1 cellular context compared by ENCODE assay signal in the genomic region with DNA sequence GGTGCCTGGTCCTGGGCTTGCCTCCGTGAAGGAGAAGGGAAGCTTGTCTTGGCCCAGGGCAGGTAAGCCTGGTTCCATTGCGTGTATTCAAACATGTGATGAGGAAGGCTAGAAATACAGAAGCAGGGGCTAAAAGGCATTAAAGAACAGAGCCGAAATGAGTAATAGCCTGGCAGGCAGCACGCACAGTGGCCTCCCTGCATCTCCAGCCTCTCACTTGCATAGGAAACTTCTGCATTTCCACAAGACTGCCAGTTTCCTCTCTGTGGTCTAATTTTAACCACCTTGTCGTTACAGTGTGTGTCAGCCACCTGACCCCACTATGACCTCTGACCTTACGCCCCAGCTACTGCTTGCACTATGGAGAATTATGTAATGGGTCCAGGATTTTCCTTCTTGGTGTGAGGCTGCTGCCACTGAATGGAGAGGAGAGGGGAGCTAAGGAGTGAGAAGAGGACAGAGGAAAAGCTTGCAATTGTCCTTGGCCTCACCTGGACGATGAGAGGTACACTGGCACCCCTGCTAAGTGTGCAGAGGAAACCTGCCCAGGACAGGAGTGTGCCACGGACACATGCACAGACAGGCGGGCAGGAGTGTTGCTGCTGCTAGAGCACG.
A peak's percentile ranks its signal among the peaks of the same experiment; 100 is the strongest.
TF ChIP-seq lines count a peak whose summit lies in the region.

No MANE protein-coding gene starts in this region.

TF ChIP-seq in GM12878, 131 proteins besides CTCF, POLR2A, EP300 and RAD21 (continued from another document and continues in another):
- TF ChIP-seq KLF5 (IDR thresholded peaks at IDR 0.05; ENCODE audit: partially characterized antibody) (no peak), NR2F1 (conservative IDR thresholded peaks at IDR 0.05) (peak; percentile 100), CHD1 (IDR thresholded peaks at IDR 0.05; ENCODE audit: low read depth, low read length) (0 out of 2 replicates have a peak, but pooled peaks have one; percentile 62), PML (IDR thresholded peaks at IDR 0.05; ENCODE audit: low read length) (no peak), NBN (IDR thresholded peaks at IDR 0.05) (peak; percentile 92), HDAC2 (IDR thresholded peaks at IDR 0.05) (no peak), TCF7 (IDR thresholded peaks at IDR 0.05; ENCODE audit: borderline replicate concordance) (no peak; the same call in none of the 2 replicates), KDM1A (IDR thresholded peaks at IDR 0.05; ENCODE audit: borderline replicate concordance) (no peak), CHD4 (IDR thresholded peaks at IDR 0.05) (no peak), HCFC1 (IDR thresholded peaks at IDR 0.05; ENCODE audit: low read length) (0 out of 2 replicates have a peak, but pooled peaks have one; percentile 5), NFXL1 (IDR thresholded peaks at IDR 0.05; ENCODE audit: borderline replicate concordance) (no peak), SREBF2 (IDR thresholded peaks at IDR 0.05; ENCODE audit: low read length) (no peak), FOS (IDR thresholded peaks at IDR 0.05; ENCODE audit: borderline replicate concordance, extremely low read depth, insufficient read length) (no peak), TAF1 (IDR thresholded peaks at IDR 0.05; ENCODE audit: borderline replicate concordance, low read depth, low read length) (peak; percentile 63; the same call in 1 of the 2 replicates), TCF3 (IDR thresholded peaks at IDR 0.05; ENCODE audit: borderline replicate concordance, insufficient read depth, low read depth, low read length) (peak; percentile 99), CREB1 (IDR thresholded peaks at IDR 0.05; ENCODE audit: low read depth) (no peak), ASH2L (IDR thresholded peaks at IDR 0.05; ENCODE audit: borderline replicate concordance, low read depth) (no peak), IKZF2 (IDR thresholded peaks at IDR 0.05) (peak; percentile 97 to 99), NFIC (IDR thresholded peaks at IDR 0.05; ENCODE audit: low read depth, low read length) (no peak), MEF2B (IDR thresholded peaks at IDR 0.05; ENCODE audit: partially characterized antibody, poor library complexity, severe bottlenecking) (peak; percentile 88), IRF4 (IDR thresholded peaks at IDR 0.05; ENCODE audit: low read depth, low read length) (peak; percentile 98), MYC (IDR thresholded peaks at IDR 0.05; ENCODE audit: insufficient read depth, insufficient read length, insufficient replicate concordance, low read length, severe bottlenecking) (no peak), SMAD5 (IDR thresholded peaks at IDR 0.05; ENCODE audit: low read depth) (no peak)
- TF ChIP-seq, protein P1, sequence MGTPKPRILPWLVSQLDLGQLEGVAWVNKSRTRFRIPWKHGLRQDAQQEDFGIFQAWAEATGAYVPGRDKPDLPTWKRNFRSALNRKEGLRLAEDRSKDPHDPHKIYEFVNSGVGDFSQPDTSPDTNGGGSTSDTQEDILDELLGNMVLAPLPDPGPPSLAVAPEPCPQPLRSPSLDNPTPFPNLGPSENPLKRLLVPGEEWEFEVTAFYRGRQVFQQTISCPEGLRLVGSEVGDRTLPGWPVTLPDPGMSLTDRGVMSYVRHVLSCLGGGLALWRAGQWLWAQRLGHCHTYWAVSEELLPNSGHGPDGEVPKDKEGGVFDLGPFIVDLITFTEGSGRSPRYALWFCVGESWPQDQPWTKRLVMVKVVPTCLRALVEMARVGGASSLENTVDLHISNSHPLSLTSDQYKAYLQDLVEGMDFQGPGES (IDR thresholded peaks at IDR 0.05) = no peak
- TF ChIP-seq, protein P2, sequence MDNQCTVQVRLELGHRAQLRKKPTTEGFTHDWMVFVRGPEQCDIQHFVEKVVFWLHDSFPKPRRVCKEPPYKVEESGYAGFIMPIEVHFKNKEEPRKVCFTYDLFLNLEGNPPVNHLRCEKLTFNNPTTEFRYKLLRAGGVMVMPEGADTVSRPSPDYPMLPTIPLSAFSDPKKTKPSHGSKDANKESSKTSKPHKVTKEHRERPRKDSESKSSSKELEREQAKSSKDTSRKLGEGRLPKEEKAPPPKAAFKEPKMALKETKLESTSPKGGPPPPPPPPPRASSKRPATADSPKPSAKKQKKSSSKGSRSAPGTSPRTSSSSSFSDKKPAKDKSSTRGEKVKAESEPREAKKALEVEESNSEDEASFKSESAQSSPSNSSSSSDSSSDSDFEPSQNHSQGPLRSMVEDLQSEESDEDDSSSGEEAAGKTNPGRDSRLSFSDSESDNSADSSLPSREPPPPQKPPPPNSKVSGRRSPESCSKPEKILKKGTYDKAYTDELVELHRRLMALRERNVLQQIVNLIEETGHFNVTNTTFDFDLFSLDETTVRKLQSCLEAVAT (IDR thresholded peaks at IDR 0.05) = peak; percentile 86; the same call in 1 of the 2 replicates
- TF ChIP-seq, protein P3, sequence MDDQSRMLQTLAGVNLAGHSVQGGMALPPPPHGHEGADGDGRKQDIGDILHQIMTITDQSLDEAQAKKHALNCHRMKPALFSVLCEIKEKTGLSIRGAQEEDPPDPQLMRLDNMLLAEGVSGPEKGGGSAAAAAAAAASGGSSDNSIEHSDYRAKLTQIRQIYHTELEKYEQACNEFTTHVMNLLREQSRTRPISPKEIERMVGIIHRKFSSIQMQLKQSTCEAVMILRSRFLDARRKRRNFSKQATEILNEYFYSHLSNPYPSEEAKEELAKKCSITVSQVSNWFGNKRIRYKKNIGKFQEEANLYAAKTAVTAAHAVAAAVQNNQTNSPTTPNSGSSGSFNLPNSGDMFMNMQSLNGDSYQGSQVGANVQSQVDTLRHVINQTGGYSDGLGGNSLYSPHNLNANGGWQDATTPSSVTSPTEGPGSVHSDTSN (IDR thresholded peaks at IDR 0.05; ENCODE audit: insufficient replicate concordance, low read depth, low read length) = peak; percentile 67
- TF ChIP-seq, protein P4, sequence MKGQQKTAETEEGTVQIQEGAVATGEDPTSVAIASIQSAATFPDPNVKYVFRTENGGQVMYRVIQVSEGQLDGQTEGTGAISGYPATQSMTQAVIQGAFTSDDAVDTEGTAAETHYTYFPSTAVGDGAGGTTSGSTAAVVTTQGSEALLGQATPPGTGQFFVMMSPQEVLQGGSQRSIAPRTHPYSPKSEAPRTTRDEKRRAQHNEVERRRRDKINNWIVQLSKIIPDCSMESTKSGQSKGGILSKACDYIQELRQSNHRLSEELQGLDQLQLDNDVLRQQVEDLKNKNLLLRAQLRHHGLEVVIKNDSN (IDR thresholded peaks at IDR 0.05; ENCODE audit: borderline replicate concordance, extremely low read length, insufficient read depth, low read depth, low read length) = no peak
- TF ChIP-seq, protein P5, sequence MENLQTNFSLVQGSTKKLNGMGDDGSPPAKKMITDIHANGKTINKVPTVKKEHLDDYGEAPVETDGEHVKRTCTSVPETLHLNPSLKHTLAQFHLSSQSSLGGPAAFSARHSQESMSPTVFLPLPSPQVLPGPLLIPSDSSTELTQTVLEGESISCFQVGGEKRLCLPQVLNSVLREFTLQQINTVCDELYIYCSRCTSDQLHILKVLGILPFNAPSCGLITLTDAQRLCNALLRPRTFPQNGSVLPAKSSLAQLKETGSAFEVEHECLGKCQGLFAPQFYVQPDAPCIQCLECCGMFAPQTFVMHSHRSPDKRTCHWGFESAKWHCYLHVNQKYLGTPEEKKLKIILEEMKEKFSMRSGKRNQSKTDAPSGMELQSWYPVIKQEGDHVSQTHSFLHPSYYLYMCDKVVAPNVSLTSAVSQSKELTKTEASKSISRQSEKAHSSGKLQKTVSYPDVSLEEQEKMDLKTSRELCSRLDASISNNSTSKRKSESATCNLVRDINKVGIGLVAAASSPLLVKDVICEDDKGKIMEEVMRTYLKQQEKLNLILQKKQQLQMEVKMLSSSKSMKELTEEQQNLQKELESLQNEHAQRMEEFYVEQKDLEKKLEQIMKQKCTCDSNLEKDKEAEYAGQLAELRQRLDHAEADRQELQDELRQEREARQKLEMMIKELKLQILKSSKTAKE (IDR thresholded peaks at IDR 0.05; ENCODE audit: low read depth, poor library complexity, severe bottlenecking) = peak; percentile 99
- TF ChIP-seq, protein P6, sequence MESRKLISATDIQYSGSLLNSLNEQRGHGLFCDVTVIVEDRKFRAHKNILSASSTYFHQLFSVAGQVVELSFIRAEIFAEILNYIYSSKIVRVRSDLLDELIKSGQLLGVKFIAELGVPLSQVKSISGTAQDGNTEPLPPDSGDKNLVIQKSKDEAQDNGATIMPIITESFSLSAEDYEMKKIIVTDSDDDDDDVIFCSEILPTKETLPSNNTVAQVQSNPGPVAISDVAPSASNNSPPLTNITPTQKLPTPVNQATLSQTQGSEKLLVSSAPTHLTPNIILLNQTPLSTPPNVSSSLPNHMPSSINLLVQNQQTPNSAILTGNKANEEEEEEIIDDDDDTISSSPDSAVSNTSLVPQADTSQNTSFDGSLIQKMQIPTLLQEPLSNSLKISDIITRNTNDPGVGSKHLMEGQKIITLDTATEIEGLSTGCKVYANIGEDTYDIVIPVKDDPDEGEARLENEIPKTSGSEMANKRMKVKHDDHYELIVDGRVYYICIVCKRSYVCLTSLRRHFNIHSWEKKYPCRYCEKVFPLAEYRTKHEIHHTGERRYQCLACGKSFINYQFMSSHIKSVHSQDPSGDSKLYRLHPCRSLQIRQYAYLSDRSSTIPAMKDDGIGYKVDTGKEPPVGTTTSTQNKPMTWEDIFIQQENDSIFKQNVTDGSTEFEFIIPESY (IDR thresholded peaks at IDR 0.05) = no peak
- TF ChIP-seq, protein P7, sequence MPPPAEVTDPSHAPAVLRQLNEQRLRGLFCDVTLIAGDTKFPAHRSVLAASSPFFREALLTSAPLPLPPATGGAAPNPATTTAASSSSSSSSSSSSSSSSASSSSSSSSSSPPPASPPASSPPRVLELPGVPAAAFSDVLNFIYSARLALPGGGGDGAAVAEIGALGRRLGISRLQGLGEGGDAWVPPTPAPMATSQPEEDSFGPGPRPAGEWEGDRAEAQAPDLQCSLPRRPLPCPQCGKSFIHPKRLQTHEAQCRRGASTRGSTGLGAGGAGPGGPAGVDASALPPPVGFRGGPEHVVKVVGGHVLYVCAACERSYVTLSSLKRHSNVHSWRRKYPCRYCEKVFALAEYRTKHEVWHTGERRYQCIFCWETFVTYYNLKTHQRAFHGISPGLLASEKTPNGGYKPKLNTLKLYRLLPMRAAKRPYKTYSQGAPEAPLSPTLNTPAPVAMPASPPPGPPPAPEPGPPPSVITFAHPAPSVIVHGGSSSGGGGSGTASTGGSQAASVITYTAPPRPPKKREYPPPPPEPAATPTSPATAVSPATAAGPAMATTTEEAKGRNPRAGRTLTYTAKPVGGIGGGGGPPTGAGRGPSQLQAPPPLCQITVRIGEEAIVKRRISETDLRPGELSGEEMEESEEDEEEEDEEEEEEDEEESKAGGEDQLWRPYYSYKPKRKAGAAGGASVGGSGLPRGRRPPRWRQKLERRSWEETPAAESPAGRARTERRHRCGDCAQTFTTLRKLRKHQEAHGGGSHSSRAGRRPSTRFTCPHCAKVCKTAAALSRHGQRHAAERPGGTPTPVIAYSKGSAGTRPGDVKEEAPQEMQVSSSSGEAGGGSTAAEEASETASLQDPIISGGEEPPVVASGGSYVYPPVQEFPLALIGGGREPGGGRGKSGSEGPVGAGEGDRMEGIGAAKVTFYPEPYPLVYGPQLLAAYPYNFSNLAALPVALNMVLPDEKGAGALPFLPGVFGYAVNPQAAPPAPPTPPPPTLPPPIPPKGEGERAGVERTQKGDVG (CRISPR knock-in tag; IDR thresholded peaks at IDR 0.05) = no peak
- TF ChIP-seq, protein P8, sequence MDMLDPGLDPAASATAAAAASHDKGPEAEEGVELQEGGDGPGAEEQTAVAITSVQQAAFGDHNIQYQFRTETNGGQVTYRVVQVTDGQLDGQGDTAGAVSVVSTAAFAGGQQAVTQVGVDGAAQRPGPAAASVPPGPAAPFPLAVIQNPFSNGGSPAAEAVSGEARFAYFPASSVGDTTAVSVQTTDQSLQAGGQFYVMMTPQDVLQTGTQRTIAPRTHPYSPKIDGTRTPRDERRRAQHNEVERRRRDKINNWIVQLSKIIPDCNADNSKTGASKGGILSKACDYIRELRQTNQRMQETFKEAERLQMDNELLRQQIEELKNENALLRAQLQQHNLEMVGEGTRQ (IDR thresholded peaks at IDR 0.05; ENCODE audit: borderline replicate concordance, low read depth, low read length) = no peak
- TF ChIP-seq, protein P9, sequence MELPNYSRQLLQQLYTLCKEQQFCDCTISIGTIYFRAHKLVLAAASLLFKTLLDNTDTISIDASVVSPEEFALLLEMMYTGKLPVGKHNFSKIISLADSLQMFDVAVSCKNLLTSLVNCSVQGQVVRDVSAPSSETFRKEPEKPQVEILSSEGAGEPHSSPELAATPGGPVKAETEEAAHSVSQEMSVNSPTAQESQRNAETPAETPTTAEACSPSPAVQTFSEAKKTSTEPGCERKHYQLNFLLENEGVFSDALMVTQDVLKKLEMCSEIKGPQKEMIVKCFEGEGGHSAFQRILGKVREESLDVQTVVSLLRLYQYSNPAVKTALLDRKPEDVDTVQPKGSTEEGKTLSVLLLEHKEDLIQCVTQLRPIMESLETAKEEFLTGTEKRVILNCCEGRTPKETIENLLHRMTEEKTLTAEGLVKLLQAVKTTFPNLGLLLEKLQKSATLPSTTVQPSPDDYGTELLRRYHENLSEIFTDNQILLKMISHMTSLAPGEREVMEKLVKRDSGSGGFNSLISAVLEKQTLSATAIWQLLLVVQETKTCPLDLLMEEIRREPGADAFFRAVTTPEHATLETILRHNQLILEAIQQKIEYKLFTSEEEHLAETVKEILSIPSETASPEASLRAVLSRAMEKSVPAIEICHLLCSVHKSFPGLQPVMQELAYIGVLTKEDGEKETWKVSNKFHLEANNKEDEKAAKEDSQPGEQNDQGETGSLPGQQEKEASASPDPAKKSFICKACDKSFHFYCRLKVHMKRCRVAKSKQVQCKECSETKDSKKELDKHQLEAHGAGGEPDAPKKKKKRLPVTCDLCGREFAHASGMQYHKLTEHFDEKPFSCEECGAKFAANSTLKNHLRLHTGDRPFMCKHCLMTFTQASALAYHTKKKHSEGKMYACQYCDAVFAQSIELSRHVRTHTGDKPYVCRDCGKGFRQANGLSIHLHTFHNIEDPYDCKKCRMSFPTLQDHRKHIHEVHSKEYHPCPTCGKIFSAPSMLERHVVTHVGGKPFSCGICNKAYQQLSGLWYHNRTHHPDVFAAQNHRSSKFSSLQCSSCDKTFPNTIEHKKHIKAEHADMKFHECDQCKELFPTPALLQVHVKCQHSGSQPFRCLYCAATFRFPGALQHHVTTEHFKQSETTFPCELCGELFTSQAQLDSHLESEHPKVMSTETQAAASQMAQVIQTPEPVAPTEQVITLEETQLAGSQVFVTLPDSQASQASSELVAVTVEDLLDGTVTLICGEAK (IDR thresholded peaks at IDR 0.05; ENCODE audit: borderline replicate concordance) = no peak
- TF ChIP-seq, protein P10, sequence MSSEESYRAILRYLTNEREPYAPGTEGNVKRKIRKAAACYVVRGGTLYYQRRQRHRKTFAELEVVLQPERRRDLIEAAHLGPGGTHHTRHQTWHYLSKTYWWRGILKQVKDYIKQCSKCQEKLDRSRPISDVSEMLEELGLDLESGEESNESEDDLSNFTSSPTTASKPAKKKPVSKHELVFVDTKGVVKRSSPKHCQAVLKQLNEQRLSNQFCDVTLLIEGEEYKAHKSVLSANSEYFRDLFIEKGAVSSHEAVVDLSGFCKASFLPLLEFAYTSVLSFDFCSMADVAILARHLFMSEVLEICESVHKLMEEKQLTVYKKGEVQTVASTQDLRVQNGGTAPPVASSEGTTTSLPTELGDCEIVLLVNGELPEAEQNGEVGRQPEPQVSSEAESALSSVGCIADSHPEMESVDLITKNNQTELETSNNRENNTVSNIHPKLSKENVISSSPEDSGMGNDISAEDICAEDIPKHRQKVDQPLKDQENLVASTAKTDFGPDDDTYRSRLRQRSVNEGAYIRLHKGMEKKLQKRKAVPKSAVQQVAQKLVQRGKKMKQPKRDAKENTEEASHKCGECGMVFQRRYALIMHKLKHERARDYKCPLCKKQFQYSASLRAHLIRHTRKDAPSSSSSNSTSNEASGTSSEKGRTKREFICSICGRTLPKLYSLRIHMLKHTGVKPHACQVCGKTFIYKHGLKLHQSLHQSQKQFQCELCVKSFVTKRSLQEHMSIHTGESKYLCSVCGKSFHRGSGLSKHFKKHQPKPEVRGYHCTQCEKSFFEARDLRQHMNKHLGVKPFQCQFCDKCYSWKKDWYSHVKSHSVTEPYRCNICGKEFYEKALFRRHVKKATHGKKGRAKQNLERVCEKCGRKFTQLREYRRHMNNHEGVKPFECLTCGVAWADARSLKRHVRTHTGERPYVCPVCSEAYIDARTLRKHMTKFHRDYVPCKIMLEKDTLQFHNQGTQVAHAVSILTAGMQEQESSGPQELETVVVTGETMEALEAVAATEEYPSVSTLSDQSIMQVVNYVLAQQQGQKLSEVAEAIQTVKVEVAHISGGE (CRISPR knock-in tag; IDR thresholded peaks at IDR 0.05) = no peak
